Comparison of ENCODE assay signal across 12 cellular contexts in the genomic region with DNA sequence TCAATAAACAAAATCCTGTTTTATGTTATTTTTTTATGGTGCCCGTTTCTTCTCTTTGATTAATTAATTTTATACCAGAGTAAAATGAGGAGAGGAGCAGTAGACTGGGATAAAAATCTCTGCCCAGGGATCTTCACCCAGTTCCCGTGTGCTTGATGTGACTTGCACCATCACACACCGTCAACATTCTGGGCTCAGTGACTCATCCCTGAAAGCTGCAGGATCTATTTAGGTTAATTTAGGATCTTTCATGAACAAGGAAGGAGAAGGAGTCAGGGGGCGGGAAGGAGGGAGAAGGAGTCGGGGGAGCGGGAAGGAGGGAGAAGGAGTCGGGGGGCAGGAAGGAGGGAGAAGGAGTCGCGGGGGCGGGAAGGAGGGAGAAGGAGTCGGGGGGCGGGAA.
DNase-seq lines count a peak whose midpoint lies in the region; ATAC-seq and TF ChIP-seq lines count a peak whose summit lies in the region.
"Had no signal": no experiment of that assay in that cellular context is flagged by ENCODE, and none has a peak within 500 bp of the region (broad histone marks: within the 10 kb centered on the region; RNA-seq: fewer than 3 reads in every experiment).

No MANE protein-coding gene starts in this region.

- peak overlapping the region; percentile 46 for H3K4me2 ChIP-seq in neural progenitor cell

- H3K27ac ChIP-seq in neural progenitor cell (no peak overlapping the region), sigmoid colon (no peak overlapping the region), colonic mucosa (no peak overlapping the region)
- H3K27ac ChIP-seq: pancreas had no signal

- peaks cover 8% of the 10 kb centered on the region for H3K36me3 Mint-ChIP-seq in neural progenitor cell

- H3K9ac ChIP-seq in neural progenitor cell (no peak overlapping the region), colonic mucosa (ENCODE audit: low read depth in 2 of 2, low read length in 2 of 2) (no peak overlapping the region)

- WGBS in sigmoid colon, 2 donors: 95 to 96% methylated on average over 12 of the region's 12 CpGs

- peaks cover 5% of the 10 kb centered on the region for H3K27me3 Mint-ChIP-seq in neural progenitor cell (ENCODE audit: insufficient read depth, low read depth)
- H3K27me3 Mint-ChIP-seq: B cell had no signal

- intact Hi-C loops in Right ventricle myocardium superior (cut with DNase I): no loop called here
- intact Hi-C loops in sigmoid colon (cut with DNase I): no loop called here
- intact Hi-C loops in colonic mucosa (cut with DNase I): no loop called here

- no peak for TF ChIP-seq CTCF in neural progenitor cell (IDR thresholded peaks at IDR 0.05)
- TF ChIP-seq CTCF in sigmoid colon (IDR thresholded peaks at IDR 0.05): no peak
- no peak for TF ChIP-seq CTCF in colonic mucosa (IDR thresholded peaks at IDR 0.05)

- DNase-seq in ELF-1 (ENCODE audit: low read depth, low spot score) (peak; percentile 44), RPMI7951 (ENCODE audit: low read depth) (peak; percentile 4), fibroblast of peridontal ligament (ENCODE audit: extremely low read depth) (peak; percentile 17), neural progenitor cell (ENCODE audit: low spot score) (peak; percentile 14), Right ventricle myocardium superior (no peak), NCI-H748 (lab: John Stamatoyannopoulos, UW; ENCODE audit: unreplicated experiment) (no peak), sigmoid colon (no peak), colonic mucosa (no peak)
- DNase-seq: NCI-H146, pancreas had no signal

- no peaks in the 10 kb centered on the region for H3K79me2 ChIP-seq in neural progenitor cell (ENCODE audit: low read depth)

- H3K4me1 ChIP-seq in neural progenitor cell (peaks cover 4% of the 10 kb centered on the region), sigmoid colon (no peaks in the 10 kb centered on the region), colonic mucosa (no peaks in the 10 kb centered on the region)
- H3K4me1 ChIP-seq: pancreas had no signal

- peaks cover 33% of the 10 kb centered on the region for H3K4me1 Mint-ChIP-seq in neural progenitor cell

- no peaks in the 10 kb centered on the region for H3K36me3 ChIP-seq in neural progenitor cell
- no peaks in the 10 kb centered on the region for H3K36me3 ChIP-seq in sigmoid colon
- no peaks in the 10 kb centered on the region for H3K36me3 ChIP-seq in colonic mucosa
- H3K36me3 ChIP-seq: pancreas had no signal

- no peaks in the 10 kb centered on the region for H3F3A ChIP-seq in neural progenitor cell (ENCODE audit: low read depth)

- TF ChIP-seq POLR2A in sigmoid colon (IDR thresholded peaks at IDR 0.05): no peak

- peak overlapping the region; percentile 31 for H3K4me3 ChIP-seq in neural progenitor cell
- H3K4me3 ChIP-seq in sigmoid colon: no peak overlapping the region
- no peak overlapping the region for H3K4me3 ChIP-seq in colonic mucosa
- H3K4me3 ChIP-seq: pancreas had no signal

- no peak for TF ChIP-seq EP300 in sigmoid colon (IDR thresholded peaks at IDR 0.05)

- H3K4me3 Mint-ChIP-seq in neural progenitor cell: peak overlapping the region; percentile 72
- H3K4me3 Mint-ChIP-seq: B cell; stimulated activated effector memory CD8-positive, alpha-beta T cell treated with anti-CD3 and anti-CD28 coated beads, Interleukin-12 subunit alpha, Interleukin-12 subunit beta, amount 100 ng/mL, for 72 hours had no signal

- H4K20me1 ChIP-seq in neural progenitor cell (ENCODE audit: low read depth): no peaks in the 10 kb centered on the region

- H3K27me3 ChIP-seq in neural progenitor cell (no peaks in the 10 kb centered on the region), sigmoid colon (no peaks in the 10 kb centered on the region), colonic mucosa (no peaks in the 10 kb centered on the region)
- H3K27me3 ChIP-seq: pancreas had no signal

- no peak for ATAC-seq in Right ventricle myocardium superior (ENCODE audit: poor library complexity)
- ATAC-seq: pancreas; stimulated activated effector memory CD8-positive, alpha-beta T cell treated with anti-CD3 and anti-CD28 coated beads, Interleukin-12 subunit alpha, Interleukin-12 subunit beta, amount 100 ng/mL, for 72 hours had no signal

- no peak overlapping the region for H2AFZ ChIP-seq in neural progenitor cell (replicated peaks)

- no peak overlapping the region for H3K27ac Mint-ChIP-seq in neural progenitor cell
- H3K27ac Mint-ChIP-seq: B cell; stimulated activated effector memory CD8-positive, alpha-beta T cell treated with anti-CD3 and anti-CD28 coated beads, Interleukin-12 subunit alpha, Interleukin-12 subunit beta, amount 100 ng/mL, for 72 hours had no signal

- no peaks in the 10 kb centered on the region for H3K9me3 Mint-ChIP-seq in neural progenitor cell
- H3K9me3 Mint-ChIP-seq: stimulated activated effector memory CD8-positive, alpha-beta T cell treated with anti-CD3 and anti-CD28 coated beads, Interleukin-12 subunit alpha, Interleukin-12 subunit beta, amount 100 ng/mL, for 72 hours had no signal

- H3K9me3 ChIP-seq in neural progenitor cell (ENCODE audit: low read depth) (no peaks in the 10 kb centered on the region), sigmoid colon (no peaks in the 10 kb centered on the region), colonic mucosa (no peaks in the 10 kb centered on the region)
- H3K9me3 ChIP-seq: pancreas had no signal

Comparison
In these comparisons a context has a peak if more than half of its experiments do, and no peak if none do; other contexts are left out.
1. DNase-seq: peak in ELF-1 (single experiment), RPMI7951 (single experiment), fibroblast of peridontal ligament (single experiment) and neural progenitor cell (single experiment); none in Right ventricle myocardium superior (single experiment), NCI-H748 (single experiment), sigmoid colon (single experiment) and colonic mucosa (single experiment).